8 cellular contexts compared by ENCODE assay signal in the genomic region with DNA sequence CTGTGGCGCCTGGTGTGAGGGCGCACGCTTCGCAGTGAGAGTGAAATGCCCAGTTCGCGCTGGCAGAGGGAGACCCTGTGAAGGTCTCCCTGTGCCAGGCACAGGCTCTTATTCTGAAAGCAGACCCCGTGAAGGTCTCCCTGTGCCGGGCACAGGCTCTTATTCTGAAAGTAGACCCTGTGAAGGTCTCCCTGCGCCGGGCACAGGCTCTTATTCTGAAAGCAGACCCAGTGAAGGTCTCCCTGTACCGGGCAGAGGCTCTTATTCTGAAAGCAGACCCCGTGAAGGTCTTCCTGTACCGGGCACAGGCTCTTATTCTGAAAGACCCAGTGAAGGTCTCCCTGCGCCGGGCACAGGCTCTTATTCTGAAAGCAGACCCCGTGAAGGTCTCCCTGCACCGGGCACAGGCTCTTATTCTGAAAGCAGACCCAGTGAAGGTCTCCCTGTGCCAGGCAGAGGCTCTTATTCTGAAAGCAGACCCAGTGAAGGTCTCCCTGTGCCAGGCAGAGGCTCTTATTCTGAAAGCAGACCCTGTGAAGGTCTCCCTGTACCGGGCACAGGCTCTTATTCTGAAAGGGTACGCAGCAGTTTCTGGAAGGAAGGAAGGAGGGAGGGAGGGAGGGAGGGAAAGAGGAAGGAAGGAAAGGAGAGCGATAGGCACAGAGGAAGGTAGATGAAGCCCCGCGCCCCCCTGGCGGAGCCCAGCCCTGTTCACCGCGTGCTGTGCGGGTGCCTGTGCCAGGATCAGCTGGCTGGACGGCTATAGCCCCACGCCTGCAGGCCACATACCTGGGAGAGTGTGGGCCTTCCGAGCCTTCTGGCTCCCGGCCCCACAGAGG. TPM values are rescaled to one million over a fixed set of nuclear protein-coding genes. Genes with fewer than 3 reads are reported as not detected.
DNase-seq lines count a peak whose midpoint lies in the region; ATAC-seq, FAIRE-seq and TF ChIP-seq lines count a peak whose summit lies in the region.

No MANE protein-coding gene starts in this region.

- no peak for TF ChIP-seq POLR2A in H54 (IDR thresholded peaks at IDR 0.05; ENCODE audit: low read depth, low read length)

- no peak for FAIRE-seq in H54 (lab: Jason Lieb, UNC)

- in situ Hi-C loops in G401 (cut with HindIII; ENCODE audit: low sequenced_read_pairs) = no loop called here

- DNase-seq in G401 (ENCODE audit: low spot score) = peak; percentile 92
- peak; percentile 89 for DNase-seq in NCI-H2171 treated with DMSO at 0.1 percent for 48 hours (lab: John Stamatoyannopoulos, UW)
- DNase-seq in activated CD4-positive, CD25-positive, alpha-beta regulatory T cell treated with anti-CD3 and anti-CD28 coated beads, Interleukin-2, amount 50 U/mL, for 16 hours (ENCODE audit: low read depth, low spot score) = peak; percentile 40
- peak; percentile 82 for DNase-seq in cerebellum (ENCODE audit: low spot score)
- peak; percentile 78 for DNase-seq in kidney tubule cell (ENCODE audit: low spot score)
- DNase-seq in stimulated activated CD4-positive, alpha-beta T cell treated with anti-CD3 and anti-CD28 coated beads, Interleukin-15, amount 100 ng/mL, for 1 hour (ENCODE audit: low read depth in 1 of 2, low spot score in 1 of 2) = peak; percentile 15 to 32
- DNase-seq in H54 (ENCODE audit: insufficient read length, low spot score) = no peak

- no peak for ATAC-seq in GM18907 (IDR thresholded peaks at IDR 0.05; ENCODE audit: unreplicated experiment)

RNA-seq across cellular contexts. Expression of gene WDR45B, which starts 55.3 kb away (rescaled TPM):
- total RNA-seq in G401 (2014; rRNA removed; shearing (Covaris generic)) = 109 and 117 TPM in 2 replicates
- total RNA-seq in cerebellum = 49.4 TPM
